Comparison of ENCODE assay signal across 25 cellular contexts in the genomic region with DNA sequence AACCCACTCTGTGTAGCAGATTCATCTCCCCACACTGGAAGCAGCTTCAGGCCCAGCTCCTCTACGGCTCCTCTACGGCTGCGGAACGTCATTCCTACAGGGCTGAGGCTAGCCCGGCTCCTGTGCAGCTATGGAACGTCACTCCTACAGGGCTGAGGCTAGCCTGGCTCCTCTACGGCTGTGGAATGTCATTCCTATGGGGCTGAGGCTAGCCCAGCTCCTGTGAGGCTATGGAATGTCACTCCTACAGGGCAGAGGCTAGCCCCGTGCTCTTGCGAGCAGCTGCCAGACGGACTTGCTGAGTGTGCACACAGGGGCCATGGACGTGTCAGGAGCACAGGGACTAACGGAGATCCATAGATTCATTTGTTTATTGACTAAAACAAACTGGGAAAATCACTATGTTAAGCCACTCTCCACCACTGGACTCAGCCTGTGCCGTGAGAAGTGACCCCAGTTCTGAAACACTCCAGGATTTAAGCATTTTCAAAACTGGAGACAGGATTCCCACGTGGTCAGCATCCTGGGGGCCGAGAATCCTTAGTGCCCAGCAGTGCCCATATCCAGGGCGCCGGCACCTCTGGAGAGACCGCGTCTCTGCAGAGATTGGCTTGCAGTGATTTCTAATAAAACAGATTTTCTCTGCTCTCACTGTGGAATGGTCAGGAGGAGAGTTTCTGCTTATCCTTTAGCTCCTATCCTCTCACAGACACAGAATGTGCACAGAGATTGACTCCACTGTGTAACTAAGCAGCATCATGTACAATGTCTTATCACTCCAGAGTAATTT. TPM values are rescaled to one million over a fixed set of nuclear protein-coding genes. Genes with fewer than 3 reads are reported as not detected.
"Had no signal": no experiment of that assay in that cellular context is flagged by ENCODE, and none has a peak within 500 bp of the region (broad histone marks: within the 10 kb centered on the region; RNA-seq: fewer than 3 reads in every experiment).

No MANE protein-coding gene starts in this region.

- H3K36me3 ChIP-seq: heart right ventricle, neutrophil, spleen, tibial artery, upper lobe of left lung, uterus had no signal

- DNase-seq: effector CD8-positive, alpha-beta T cell; heart right ventricle; hypothalamus; kidney glomerular epithelial cell; mammary epithelial cell; posterior cingulate gyrus; spleen; stimulated activated CD4-positive, alpha-beta T cell treated with anti-CD3 and anti-CD28 coated beads, Interleukin-15, amount 100 ng/mL, for 24 hours; stimulated activated CD4-positive, alpha-beta T cell treated with anti-CD3 and anti-CD28 coated beads, Interleukin-1b, Interleukin-23, amount 100 ng/mL, for 48 hours; stimulated activated CD4-positive, alpha-beta T cell treated with anti-CD3 and anti-CD28 coated beads, Interleukin-4, amount 100 ng/mL, for 24 hours; tibial artery; uterus had no signal

- H3K27ac ChIP-seq: coronary artery, heart right ventricle, neutrophil, spleen, tibial artery, upper lobe of left lung, uterus had no signal

- H3K4me3 ChIP-seq: coronary artery, heart right ventricle, spleen, tibial artery, upper lobe of left lung, uterus had no signal

RNA-seq across cellular contexts. Expression of gene KCNQ2, which starts 5.0 kb away (rescaled TPM):
- total RNA-seq: dermis microvascular lymphatic vessel endothelial cell; esophagus mucosa; fibroblast of lung; glomerular endothelial cell; left lobe of liver; lower leg skin; mammary epithelial cell; natural killer cell treated with Interleukin-12 subunit alpha and Interleukin-12 subunit beta and Interleukin-15 and Interleukin-18, amount 100 ng/mL, for 72 hours; pulmonary artery endothelial cell; sciatic nerve had no signal
- polyA plus RNA-seq: fibroblast of lung, mammary epithelial cell had no signal

RNA-seq across cellular contexts. Expression of gene EEF1A2, which starts 31.4 kb away (rescaled TPM):
- total RNA-seq: osteoblast had no signal
